ENCODE assay signal across 1 cellular context in genomic region chr10:118395919-118396318, GRCh38.
TF ChIP-seq lines count a peak whose summit lies in the region.

No MANE protein-coding gene starts in this region.

TF ChIP-seq in SK-N-SH treated with all-trans-retinoic acid at 6 μM for 48 hours, 23 proteins besides CTCF, POLR2A, EP300 and RAD21 (continued from another document):
- no peak for TF ChIP-seq CREB5 (CRISPR knock-in tag; IDR thresholded peaks at IDR 0.05; ENCODE audit: low read depth)
- TF ChIP-seq GLIS3 (CRISPR knock-in tag; IDR thresholded peaks at IDR 0.05) = no peak
- TF ChIP-seq TOX (CRISPR knock-in tag; IDR thresholded peaks at IDR 0.05; ENCODE audit: borderline replicate concordance) = no peak
- TF ChIP-seq ZC3H10 (CRISPR knock-in tag; IDR thresholded peaks at IDR 0.05) = no peak
- TF ChIP-seq RARB (CRISPR knock-in tag; IDR thresholded peaks at IDR 0.05) = no peak
- TF ChIP-seq ZFP3 (CRISPR knock-in tag; IDR thresholded peaks at IDR 0.05) = no peak
- no peak for TF ChIP-seq ARNTL (CRISPR knock-in tag; IDR thresholded peaks at IDR 0.05; ENCODE audit: borderline replicate concordance, low read depth)
- no peak for TF ChIP-seq CSRNP3 (CRISPR knock-in tag; IDR thresholded peaks at IDR 0.05)
- no peak for TF ChIP-seq CSDC2 (CRISPR knock-in tag; IDR thresholded peaks at IDR 0.05)
- TF ChIP-seq BACH2 (CRISPR knock-in tag; IDR thresholded peaks at IDR 0.05; ENCODE audit: borderline replicate concordance) = no peak
- no peak for TF ChIP-seq TCF4 (CRISPR knock-in tag; IDR thresholded peaks at IDR 0.05; ENCODE audit: borderline replicate concordance)
- no peak for TF ChIP-seq ZNF8 (CRISPR knock-in tag; IDR thresholded peaks at IDR 0.05)
- TF ChIP-seq ESRRG (CRISPR knock-in tag; IDR thresholded peaks at IDR 0.05) = no peak
- no peak for TF ChIP-seq OSR1 (CRISPR knock-in tag; IDR thresholded peaks at IDR 0.05)
